Comparison of ENCODE assay signal across 23 cellular contexts in genomic region chr15:80202016-80202315, GRCh38. TPM values are rescaled to one million over a fixed set of nuclear protein-coding genes. Genes with fewer than 3 reads are reported as not detected.
A peak's percentile ranks its signal among the peaks of the same experiment; 100 is the strongest.
DNase-seq lines count a peak whose midpoint lies in the region; ATAC-seq, FAIRE-seq and TF ChIP-seq lines count a peak whose summit lies in the region.
"Had no signal": no experiment of that assay in that cellular context is flagged by ENCODE, and none has a peak within 500 bp of the region (broad histone marks: within the 10 kb centered on the region; RNA-seq: fewer than 3 reads in every experiment).

No MANE protein-coding gene starts in this region.

- TF ChIP-seq POLR2A in HepG2 (IDR thresholded peaks at IDR 0.05; ENCODE audit: insufficient read depth in 1 of 2, low read depth in 2 of 2, low read length in 2 of 2) (no peak), right lobe of liver (IDR thresholded peaks at IDR 0.05) (no peak)

- no peak overlapping the region for H3K27ac ChIP-seq in HepG2 (ENCODE audit: extremely low read length, insufficient read depth, low read length)
- H3K27ac ChIP-seq in right lobe of liver: no peak overlapping the region
- H3K27ac ChIP-seq in coronary artery: no peak overlapping the region
- H3K27ac ChIP-seq in lung (ENCODE audit: low read depth in 1 of 2, low read length in 1 of 2): no peak overlapping the region
- no peak overlapping the region for H3K27ac ChIP-seq in upper lobe of right lung

- H3K36me3 ChIP-seq in HepG2 (replicated peaks in 1 of 2; ENCODE audit: control insufficient read depth in 1 of 2, insufficient read depth in 2 of 2, low read length in 2 of 2): no peaks in the 10 kb centered on the region
- H3K36me3 ChIP-seq in right lobe of liver: peaks cover 0 to 7% (median 0%) of the 10 kb centered on the region in 4 donors
- H3K36me3 ChIP-seq in lung (ENCODE audit: control insufficient read depth in 2 of 2, insufficient read depth in 2 of 2, low read length in 2 of 2): no peaks in the 10 kb centered on the region
- H3K36me3 ChIP-seq in upper lobe of right lung: no peaks in the 10 kb centered on the region
- H3K36me3 ChIP-seq: BE2C had no signal

- WGBS in HepG2 (ENCODE audit: low lambda C conversion rate): 100% methylated on average over 1 of the region's 2 CpGs
- 63% methylated on average over 1 of the region's 2 CpGs for WGBS in right lobe of liver (ENCODE audit: insufficient coverage, low coverage, low lambda C conversion rate, missing lambda C conversion rate)
- 47 to 82% methylated on average over 2 of the region's 2 CpGs for WGBS in lung, 2 donors

- TF ChIP-seq CTCF in HepG2 (CRISPR knock-in tag; IDR thresholded peaks at IDR 0.05): no peak
- TF ChIP-seq CTCF in right lobe of liver (IDR thresholded peaks at IDR 0.05): no peak
- no peak for TF ChIP-seq CTCF in coronary artery (IDR thresholded peaks at IDR 0.05)
- no peak for TF ChIP-seq CTCF in lung (IDR thresholded peaks at IDR 0.05; ENCODE audit: control extremely low read depth, extremely low read depth)
- no peak for TF ChIP-seq CTCF in upper lobe of right lung (IDR thresholded peaks at IDR 0.05)

- no peaks in the 10 kb centered on the region for H3K79me2 ChIP-seq in HepG2 (ENCODE audit: insufficient read depth, low read length)

- H3K4me2 ChIP-seq in HepG2 (ENCODE audit: low read depth, low read length): no peak overlapping the region

- ATAC-seq in HepG2 (no peak), right lobe of liver (no peak), lung (ENCODE audit: insufficient read depth, low FRiP score) (no peak), upper lobe of right lung (peak; percentile 16)
- ATAC-seq: GM12878 had no signal

- intact Hi-C loops in HepG2 (cut with micrococcal nuclease; ENCODE audit: unreplicated experiment): no loop called here
- intact Hi-C loops in right lobe of liver (cut with DNase I): no loop called here
- intact Hi-C loops in upper lobe of right lung (cut with DNase I): no loop called here

- H3K4me3 ChIP-seq in HepG2 (replicated peaks in 1 of 3; ENCODE audit: insufficient read depth in 1 of 3, low read depth in 2 of 3, low read length in 3 of 3) (no peak overlapping the region), right lobe of liver (no peak overlapping the region), coronary artery (no peak overlapping the region), lung (no peak overlapping the region), upper lobe of right lung (no peak overlapping the region)
- H3K4me3 ChIP-seq: GM12878 had no signal

- H3K9me3 ChIP-seq in HepG2 (ENCODE audit: low read length) (no peaks in the 10 kb centered on the region), right lobe of liver (no peaks in the 10 kb centered on the region), lung (ENCODE audit: control insufficient read depth in 2 of 2, insufficient read depth in 1 of 2, low read length in 1 of 2) (peaks cover 0 to 3% of the 10 kb centered on the region in 2 donors), upper lobe of right lung (no peaks in the 10 kb centered on the region)
- H3K9me3 ChIP-seq: BE2C had no signal

- CTCF ChIA-PET in HepG2 (lab: Yijun Ruan, JAX; ENCODE audit: low intra/inter-chr PET ratio, low total read pairs): no interaction called here

- FAIRE-seq in HepG2 (lab: Jason Lieb, UNC) (no peak), urothelium cell line (lab: Jason Lieb, UNC) (no peak)
- FAIRE-seq: A204.1, GM12878, H1 had no signal

- in situ Hi-C loops in HepG2 (cut with HindIII; ENCODE audit: extremely low pct_ligation_motif_present, low pct_unique_long_range_greater_than_20kb): no loop called here

- H3K4me1 ChIP-seq in HepG2 (ENCODE audit: insufficient read depth, low read length) (peaks cover 17% of the 10 kb centered on the region), right lobe of liver (peaks cover 0 to 18% (median 5%) of the 10 kb centered on the region in 4 donors), lung (ENCODE audit: control insufficient read depth in 2 of 2, insufficient read depth in 2 of 2, low read length in 2 of 2) (no peaks in the 10 kb centered on the region), upper lobe of right lung (no peaks in the 10 kb centered on the region)
- H3K4me1 ChIP-seq: BE2C had no signal

- H3K9ac ChIP-seq in HepG2 (ENCODE audit: insufficient read depth, low read depth, low read length): no peak overlapping the region

- TF ChIP-seq EP300 in HepG2 (IDR thresholded peaks at IDR 0.05; ENCODE audit: low read depth in 2 of 2, low read length in 2 of 2) (no peak), HepG2 (CRISPR knock-in tag; IDR thresholded peaks at IDR 0.05; ENCODE audit: borderline replicate concordance) (no peak)

- BruUV-seq in HepG2 (replicated peaks; lab: Mats Ljungman, UMichigan): no TSS peak

- no peak for TF ChIP-seq RAD21 in HepG2 (CRISPR knock-in tag; IDR thresholded peaks at IDR 0.05)

- H3K27me3 ChIP-seq in HepG2 (ENCODE audit: control insufficient read depth in 1 of 2, insufficient read depth in 2 of 2, low read length in 2 of 2) (no peaks in the 10 kb centered on the region), right lobe of liver (no peaks in the 10 kb centered on the region), lung (ENCODE audit: control insufficient read depth, insufficient read depth) (peaks cover 3% of the 10 kb centered on the region), upper lobe of right lung (no peaks in the 10 kb centered on the region)

- DNase-seq in HepG2 (ENCODE audit: low spot score): no peak
- no peak for DNase-seq in right lobe of liver
- peak; percentile 33 for DNase-seq in coronary artery (ENCODE audit: low spot score)
- DNase-seq in lung (ENCODE audit: low spot score): peak; percentile 24
- DNase-seq in upper lobe of right lung: no peak
- no peak for DNase-seq in HCEC 1CT
- DNase-seq in NCI-H128 (lab: John Stamatoyannopoulos, UW; ENCODE audit: unreplicated experiment): no peak
- no peak for DNase-seq in urothelium cell line (ENCODE audit: low spot score)
- DNase-seq: ACHN; BE2C; C1 segment of cervical spinal cord; CD4-positive, CD25-positive, alpha-beta regulatory T cell; CD8-positive, alpha-beta memory T cell; COR-L47; DMS 273 treated with DMSO at 0.1 percent for 48 hours; DMS53; DND-41; EL; H9 had no signal

- POLR2A ChIA-PET in HepG2 (lab: Yijun Ruan, JAX): no interaction called here

- H4K20me1 ChIP-seq in HepG2 (ENCODE audit: insufficient read depth, low read length): no peaks in the 10 kb centered on the region

- no peak overlapping the region for H2AFZ ChIP-seq in HepG2 (ENCODE audit: low read length)

RNA-seq across cellular contexts. Expression of gene FAH, which starts 49.2 kb away (rescaled TPM):
- 75.0 and 94.1 TPM in 2 replicates for total RNA-seq in HepG2 (2016; rRNA removed; fragmentation: Illumina TruSeq; extraction: Trizol)
- 27.3 and 29.8 TPM in 2 replicates for total RNA-seq in HepG2 (2016; cell fraction: cytosol; rRNA removed; fragmentation: Illumina TruSeq; extraction: Trizol; ENCODE audit: low read depth)
- total RNA-seq in HepG2 (2016; cell fraction: insoluble cytoplasmic fraction; rRNA removed; fragmentation: Illumina TruSeq; extraction: Trizol): 73.4 and 102 TPM in 2 replicates
- total RNA-seq in HepG2 (2016; cell fraction: membrane; rRNA removed; fragmentation: Illumina TruSeq; extraction: Trizol): 34.1 and 35.6 TPM in 2 replicates
- 43.8 and 46.1 TPM in 2 replicates for total RNA-seq in HepG2 (2016; cell fraction: nucleus; rRNA removed; fragmentation: Illumina TruSeq; extraction: Trizol)
- polyA plus RNA-seq in HepG2 (2011; rRNA removed): 36.6 and 52.3 TPM in 2 replicates
- 38.0 and 43.2 TPM in 2 replicates for polyA plus RNA-seq in HepG2 (2011; cell fraction: cytosol; rRNA removed)
- polyA plus RNA-seq in HepG2 (2011; cell fraction: nucleus; rRNA removed): 56.1 and 84.1 TPM in 2 replicates
- polyA plus RNA-seq in HepG2 (2012): 47.4 and 51.9 TPM in 2 replicates
- polyA plus RNA-seq in HepG2 (2016; cell fraction: cytosol; fragmentation: Illumina TruSeq; extraction: Trizol; ENCODE audit: low read depth): 29.3 and 29.7 TPM in 2 replicates
- 90.8 and 98.1 TPM in 2 replicates for polyA plus RNA-seq in HepG2 (2016; cell fraction: insoluble cytoplasmic fraction; fragmentation: Illumina TruSeq; extraction: Trizol; ENCODE audit: low read depth)
- 27.0 and 31.7 TPM in 2 replicates for polyA plus RNA-seq in HepG2 (2016; cell fraction: membrane; fragmentation: Illumina TruSeq; extraction: Trizol; ENCODE audit: low read depth)
- 51.2 and 62.5 TPM in 2 replicates for polyA plus RNA-seq in HepG2 (2016; cell fraction: nucleus; fragmentation: Illumina TruSeq; extraction: Trizol; ENCODE audit: insufficient read depth, low read depth)
- 32.6 and 139 TPM in 2 replicates for polyA minus RNA-seq in HepG2 (2011; rRNA and poly(A)+ RNA removed; ENCODE audit: low replicate concordance)
- polyA minus RNA-seq in HepG2 (2011; cell fraction: cytosol; rRNA and poly(A)+ RNA removed): 38.0 and 39.1 TPM in 2 replicates
- 33.9 and 43.5 TPM in 2 replicates for polyA minus RNA-seq in HepG2 (2011; cell fraction: nucleus; rRNA and poly(A)+ RNA removed)
- 100 to 1,000 TPM; 164 to 250 (median 219) TPM for total RNA-seq in right lobe of liver
- total RNA-seq in lung: 10 to 100 TPM; 23.7 to 48.9 TPM
- 10 to 100 TPM; 49.4 to 55.5 TPM for polyA plus RNA-seq in lung
- 31.7 TPM for total RNA-seq in upper lobe of right lung

RNA-seq across cellular contexts. Expression of gene CTXND1, which starts 50.0 kb away (rescaled TPM):
- 2.1 and 2.5 TPM in 2 replicates for total RNA-seq in HepG2 (2016; rRNA removed; fragmentation: Illumina TruSeq; extraction: Trizol)
- total RNA-seq in HepG2 (2016; cell fraction: cytosol; rRNA removed; fragmentation: Illumina TruSeq; extraction: Trizol; ENCODE audit: low read depth): 4.1 TPM in 2 replicates
- total RNA-seq in HepG2 (2016; cell fraction: insoluble cytoplasmic fraction; rRNA removed; fragmentation: Illumina TruSeq; extraction: Trizol): 1.9 and 2.3 TPM in 2 replicates
- 6.4 TPM in 2 replicates for total RNA-seq in HepG2 (2016; cell fraction: membrane; rRNA removed; fragmentation: Illumina TruSeq; extraction: Trizol)
- total RNA-seq in HepG2 (2016; cell fraction: nucleus; rRNA removed; fragmentation: Illumina TruSeq; extraction: Trizol): 1.4 and 1.7 TPM in 2 replicates
- 0.91 and 1.2 TPM in 2 replicates for polyA plus RNA-seq in HepG2 (2011; rRNA removed)
- polyA plus RNA-seq in HepG2 (2011; cell fraction: cytosol; rRNA removed): 0.81 and 1.0 TPM in 2 replicates
- 0.52 and 0.61 TPM in 2 replicates for polyA plus RNA-seq in HepG2 (2011; cell fraction: nucleus; rRNA removed)
- 0.36 and 0.52 TPM in 2 replicates for polyA plus RNA-seq in HepG2 (2012)
- 5.6 and 6.2 TPM in 2 replicates for polyA plus RNA-seq in HepG2 (2016; cell fraction: cytosol; fragmentation: Illumina TruSeq; extraction: Trizol; ENCODE audit: low read depth)
- 3.3 and 4.1 TPM in 2 replicates for polyA plus RNA-seq in HepG2 (2016; cell fraction: insoluble cytoplasmic fraction; fragmentation: Illumina TruSeq; extraction: Trizol; ENCODE audit: low read depth)
- 8.7 and 9.1 TPM in 2 replicates for polyA plus RNA-seq in HepG2 (2016; cell fraction: membrane; fragmentation: Illumina TruSeq; extraction: Trizol; ENCODE audit: low read depth)
- 3.4 and 3.5 TPM in 2 replicates for polyA plus RNA-seq in HepG2 (2016; cell fraction: nucleus; fragmentation: Illumina TruSeq; extraction: Trizol; ENCODE audit: insufficient read depth, low read depth)
- polyA minus RNA-seq in HepG2 (2011; rRNA and poly(A)+ RNA removed; ENCODE audit: low replicate concordance): 1.6 TPM in 1 of 2 replicates, not detected in the other
- 0.79 and 1.1 TPM in 2 replicates for polyA minus RNA-seq in HepG2 (2011; cell fraction: cytosol; rRNA and poly(A)+ RNA removed)
- polyA minus RNA-seq in HepG2 (2011; cell fraction: nucleus; rRNA and poly(A)+ RNA removed): 0.75 and 1.2 TPM in 2 replicates
- 10 to 100 TPM in 1 of 6 experiments, 1 to 10 TPM in 5; 2.7 to 10.1 (median 4.5) TPM for total RNA-seq in right lobe of liver
- 1 to 10 TPM; 2.2 to 2.4 TPM for total RNA-seq in lung
- polyA plus RNA-seq in lung: under 1 TPM; 0.10 to 0.69 TPM
- total RNA-seq in upper lobe of right lung: 1.9 TPM
- total RNA-seq: CD4-positive, CD25-positive, alpha-beta regulatory T cell; CD8-positive, alpha-beta memory T cell; G401; GM12878; H1; H9 had no signal
- polyA plus RNA-seq: CD4-positive, CD25-positive, alpha-beta regulatory T cell; CD8-positive, alpha-beta memory T cell had no signal

Comparison
In these comparisons a context has a peak if more than half of its experiments do, and no peak if none do; other contexts are left out.
1. DNase-seq: peak in coronary artery (single experiment) and lung (single experiment); none in HepG2 (single experiment), right lobe of liver (0 of 3), upper lobe of right lung (single experiment), HCEC 1CT (single experiment), NCI-H128 (single experiment) and urothelium cell line (single experiment).